In genomic region chr1:116795482-116795829, GRCh38 we compare ENCODE assay signal across 28 cellular contexts. TPM values are rescaled to one million over a fixed set of nuclear protein-coding genes. Genes with fewer than 3 reads are reported as not detected.
DNase-seq lines count a peak whose midpoint lies in the region; ATAC-seq, FAIRE-seq and TF ChIP-seq lines count a peak whose summit lies in the region.
"Had no signal": no experiment of that assay in that cellular context is flagged by ENCODE, and none has a peak within 500 bp of the region (broad histone marks: within the 10 kb centered on the region; RNA-seq: fewer than 3 reads in every experiment).

No MANE protein-coding gene starts in this region.

- H3K27ac ChIP-seq in small intestine (ENCODE audit: low read depth in 1 of 2, low read length in 1 of 2) = no peak overlapping the region
- H3K27ac ChIP-seq: RWPE1 had no signal

- CTCF ChIA-PET in WTC11 (lab: Charles Lee) = no interaction called here

- no peaks in the 10 kb centered on the region for H3K36me3 ChIP-seq in small intestine (ENCODE audit: control insufficient read depth in 2 of 2, insufficient read depth in 2 of 2, low read length in 2 of 2)
- H3K36me3 ChIP-seq: BE2C had no signal

- H3K4me3 ChIP-seq in small intestine (ENCODE audit: low read depth in 1 of 2, low read length in 2 of 2) = no peak overlapping the region

- no peaks in the 10 kb centered on the region for H3K27me3 ChIP-seq in small intestine (ENCODE audit: control insufficient read depth in 2 of 2, insufficient read depth in 2 of 2, low read length in 2 of 2)

- 95 to 100% (median 98%) methylated on average over 3 of the region's 3 CpGs for WGBS in small intestine, 3 donors

- H3K4me1 ChIP-seq in small intestine (ENCODE audit: control insufficient read depth in 2 of 2, insufficient read depth in 1 of 2, low read depth in 1 of 2, low read length in 1 of 2) = no peaks in the 10 kb centered on the region
- H3K4me1 ChIP-seq: BE2C had no signal

- TF ChIP-seq CTCF in WTC11 (IDR thresholded peaks at IDR 0.05) = no peak

- H3K4me3 Mint-ChIP-seq in WTC11 = no peak overlapping the region
- H3K4me3 Mint-ChIP-seq in effector memory CD8-positive, alpha-beta T cell = no peak overlapping the region
- H3K4me3 Mint-ChIP-seq in stimulated activated memory B cell treated with anti-CD40 and anti-IgM and Interleukin-4, amounts not matched to agents 10 μg/mL and 1 μg/mL and 100 μg/mL, for 72 hours = no peak overlapping the region
- H3K4me3 Mint-ChIP-seq: CD4-positive, alpha-beta T cell had no signal

- no peaks in the 10 kb centered on the region for H3K27me3 Mint-ChIP-seq in WTC11 (ENCODE audit: low read depth)
- H3K27me3 Mint-ChIP-seq in effector memory CD8-positive, alpha-beta T cell = no peaks in the 10 kb centered on the region
- H3K27me3 Mint-ChIP-seq in stimulated activated memory B cell treated with anti-CD40 and anti-IgM and Interleukin-4, amounts not matched to agents 10 μg/mL and 1 μg/mL and 100 μg/mL, for 72 hours = peaks cover 7% of the 10 kb centered on the region
- H3K27me3 Mint-ChIP-seq: CD4-positive, alpha-beta T cell had no signal

- POLR2A ChIA-PET in WTC11 (lab: Charles Lee) = no interaction called here

- no peak overlapping the region for H3K27ac Mint-ChIP-seq in WTC11
- peak overlapping the region; percentile 41 to 73 for H3K27ac Mint-ChIP-seq in effector memory CD8-positive, alpha-beta T cell
- H3K27ac Mint-ChIP-seq in stimulated activated memory B cell treated with anti-CD40 and anti-IgM and Interleukin-4, amounts not matched to agents 10 μg/mL and 1 μg/mL and 100 μg/mL, for 72 hours = peak overlapping the region; percentile 54
- H3K27ac Mint-ChIP-seq: CD4-positive, alpha-beta T cell had no signal

- H3K4me1 Mint-ChIP-seq in WTC11 = peaks cover 22% of the 10 kb centered on the region
- H3K4me1 Mint-ChIP-seq in effector memory CD8-positive, alpha-beta T cell (ENCODE audit: low read depth in 2 of 2) = peaks cover 52 to 61% of the 10 kb centered on the region in 2 donors
- peaks cover 21% of the 10 kb centered on the region for H3K4me1 Mint-ChIP-seq in stimulated activated memory B cell treated with anti-CD40 and anti-IgM and Interleukin-4, amounts not matched to agents 10 μg/mL and 1 μg/mL and 100 μg/mL, for 72 hours

- no peak for FAIRE-seq in small intestine (lab: Jason Lieb, UNC)
- FAIRE-seq: G401.6, HTR-8/SVneo had no signal

- peak; percentile 8 for ATAC-seq in GM21723 (IDR thresholded peaks at IDR 0.05; ENCODE audit: unreplicated experiment)
- ATAC-seq in WTC11 = no peak
- ATAC-seq in effector memory CD8-positive, alpha-beta T cell (replicated peaks) = no peak
- ATAC-seq in stimulated activated memory B cell treated with anti-CD40 and anti-IgM and Interleukin-4, amounts not matched to agents 10 μg/mL and 1 μg/mL and 100 μg/mL, for 72 hours = no peak
- ATAC-seq: HCT116, Panc1 had no signal

- no peaks in the 10 kb centered on the region for H3K9me3 ChIP-seq in small intestine (ENCODE audit: control insufficient read depth, low read depth)
- H3K9me3 ChIP-seq: BE2C had no signal

- H3K9me3 Mint-ChIP-seq in WTC11 = peaks cover 12% of the 10 kb centered on the region
- H3K9me3 Mint-ChIP-seq in effector memory CD8-positive, alpha-beta T cell = no peaks in the 10 kb centered on the region
- H3K9me3 Mint-ChIP-seq in stimulated activated memory B cell treated with anti-CD40 and anti-IgM and Interleukin-4, amounts not matched to agents 10 μg/mL and 1 μg/mL and 100 μg/mL, for 72 hours = no peaks in the 10 kb centered on the region
- H3K9me3 Mint-ChIP-seq: CD4-positive, alpha-beta T cell had no signal

- DNase-seq in WTC11 (ENCODE audit: low spot score) (no peak), NCI-H1105 (lab: John Stamatoyannopoulos, UW) (no peak), small intestine (no peak), kidney glomerular epithelial cell (lab: John Stamatoyannopoulos, UW) (no peak)
- no peak for DNase-seq in effector memory CD8-positive, alpha-beta T cell
- DNase-seq in effector CD4-positive, alpha-beta T cell = no peak
- DNase-seq: BE2C; CD4-positive, alpha-beta T cell; COR-L47; KG1; MM.1S; NCI-H1417; NCI-H1694; NCI-H2029 treated with DMSO at 0.1 percent for 48 hours; NCI-H2227 treated with DMSO at 0.1 percent for 48 hours; NCI-H526 treated with DMSO at 0.1 percent for 48 hours; SHP77 had no signal

- peaks cover 2% of the 10 kb centered on the region for H3K36me3 Mint-ChIP-seq in WTC11
- peaks cover 12% of the 10 kb centered on the region for H3K36me3 Mint-ChIP-seq in effector memory CD8-positive, alpha-beta T cell (ENCODE audit: insufficient read depth)
- no peaks in the 10 kb centered on the region for H3K36me3 Mint-ChIP-seq in stimulated activated memory B cell treated with anti-CD40 and anti-IgM and Interleukin-4, amounts not matched to agents 10 μg/mL and 1 μg/mL and 100 μg/mL, for 72 hours

TF ChIP-seq in WTC11, 78 proteins besides CTCF, POLR2A, EP300 and RAD21:
- TF ChIP-seq ZNF263 (CRISPR knock-in tag; IDR thresholded peaks at IDR 0.05; ENCODE audit: low read depth) = peak; percentile 85
- no peak for TF ChIP-seq JUN (CRISPR knock-in tag; IDR thresholded peaks at IDR 0.05)

RNA-seq across cellular contexts. Expression of gene CD2, which starts 41.2 kb away (rescaled TPM):
- total RNA-seq in WTC11 (2021) = 0.13 to 0.44 TPM (median 0.32 TPM) in 3 replicates
- 10 to 100 TPM in 1 of 3 donors, 1 to 10 TPM in 2; 3.9 to 14.9 (median 6.3) TPM for polyA plus RNA-seq in small intestine
- total RNA-seq: A673, H4, NCI-H460, SK-MEL-5 had no signal
